ENCODE assay signal across 16 cellular contexts in genomic region chr16:58109881-58110280, GRCh38.
"Had no signal": no experiment of that assay in that cellular context is flagged by ENCODE, and none has a peak within 500 bp of the region (broad histone marks: within the 10 kb centered on the region; RNA-seq: fewer than 3 reads in every experiment).

No MANE protein-coding gene starts in this region.

- H3K27me3 Mint-ChIP-seq: activated CD4-positive, alpha-beta T cell treated with anti-CD3 and anti-CD28 coated beads for 36 hours; activated CD8-positive, alpha-beta T cell treated with anti-CD3 and anti-CD28 coated beads for 36 hours; activated naive CD8-positive, alpha-beta T cell treated with anti-CD3 and anti-CD28 coated beads for 36 hours; naive B cell had no signal

- DNase-seq: activated CD4-positive, alpha-beta T cell treated with anti-CD3 and anti-CD28 coated beads for 36 hours; activated CD8-positive, alpha-beta T cell treated with anti-CD3 and anti-CD28 coated beads for 36 hours; activated gamma-delta T cell; activated naive CD8-positive, alpha-beta T cell treated with anti-CD3 and anti-CD28 coated beads for 36 hours; activated T-cell treated with anti-CD3 and anti-CD28 coated beads, Interleukin-2, amount 50 U/mL, for 4 hours; heart right ventricle; lower lobe of right lung; naive B cell; stimulated activated CD4-positive, alpha-beta T cell treated with anti-CD3 and anti-CD28 coated beads, Interleukin-15, amount 100 ng/mL, for 24 hours; stimulated activated CD4-positive, alpha-beta T cell treated with anti-CD3 and anti-CD28 coated beads, Interleukin-4, amount 100 ng/mL, for 1 hour; stimulated activated naive CD4-positive, alpha-beta T cell; substantia nigra; T-helper 1 cell; WERI-Rb-1 had no signal

- H3K9me3 Mint-ChIP-seq: activated CD8-positive, alpha-beta T cell treated with anti-CD3 and anti-CD28 coated beads for 36 hours; activated naive CD8-positive, alpha-beta T cell treated with anti-CD3 and anti-CD28 coated beads for 36 hours; activated T-cell treated with anti-CD3 and anti-CD28 coated beads, Interleukin-2, amount 50 U/mL, for 4 hours had no signal

- H3K4me1 Mint-ChIP-seq: activated CD4-positive, alpha-beta T cell treated with anti-CD3 and anti-CD28 coated beads for 36 hours; activated naive CD8-positive, alpha-beta T cell treated with anti-CD3 and anti-CD28 coated beads for 36 hours had no signal

- H3K27ac Mint-ChIP-seq: activated CD4-positive, alpha-beta T cell treated with anti-CD3 and anti-CD28 coated beads for 36 hours; activated CD8-positive, alpha-beta T cell treated with anti-CD3 and anti-CD28 coated beads for 36 hours; activated naive CD8-positive, alpha-beta T cell treated with anti-CD3 and anti-CD28 coated beads for 36 hours had no signal

- H3K27ac ChIP-seq: epithelial cell of prostate, lower lobe of right lung, tibial nerve, WERI-Rb-1 had no signal

- ATAC-seq: activated CD4-positive, alpha-beta T cell treated with anti-CD3 and anti-CD28 coated beads for 36 hours; activated CD8-positive, alpha-beta T cell treated with anti-CD3 and anti-CD28 coated beads for 36 hours; activated T-cell treated with anti-CD3 and anti-CD28 coated beads, Interleukin-2, amount 50 U/mL, for 4 hours; lower lobe of right lung had no signal

- H3K9me3 ChIP-seq: heart right ventricle, lower lobe of right lung, tibial nerve had no signal

- H3K4me3 ChIP-seq: heart right ventricle, lower lobe of right lung, tibial nerve had no signal

- H3K27me3 ChIP-seq: heart right ventricle, tibial nerve had no signal

- H3K4me1 ChIP-seq: lower lobe of right lung had no signal

- H3K4me3 Mint-ChIP-seq: activated CD4-positive, alpha-beta T cell treated with anti-CD3 and anti-CD28 coated beads for 36 hours; activated CD8-positive, alpha-beta T cell treated with anti-CD3 and anti-CD28 coated beads for 36 hours; activated naive CD8-positive, alpha-beta T cell treated with anti-CD3 and anti-CD28 coated beads for 36 hours; activated T-cell treated with anti-CD3 and anti-CD28 coated beads, Interleukin-2, amount 50 U/mL, for 4 hours had no signal
